ENCODE assay signal across 8 cellular contexts in the genomic region with DNA sequence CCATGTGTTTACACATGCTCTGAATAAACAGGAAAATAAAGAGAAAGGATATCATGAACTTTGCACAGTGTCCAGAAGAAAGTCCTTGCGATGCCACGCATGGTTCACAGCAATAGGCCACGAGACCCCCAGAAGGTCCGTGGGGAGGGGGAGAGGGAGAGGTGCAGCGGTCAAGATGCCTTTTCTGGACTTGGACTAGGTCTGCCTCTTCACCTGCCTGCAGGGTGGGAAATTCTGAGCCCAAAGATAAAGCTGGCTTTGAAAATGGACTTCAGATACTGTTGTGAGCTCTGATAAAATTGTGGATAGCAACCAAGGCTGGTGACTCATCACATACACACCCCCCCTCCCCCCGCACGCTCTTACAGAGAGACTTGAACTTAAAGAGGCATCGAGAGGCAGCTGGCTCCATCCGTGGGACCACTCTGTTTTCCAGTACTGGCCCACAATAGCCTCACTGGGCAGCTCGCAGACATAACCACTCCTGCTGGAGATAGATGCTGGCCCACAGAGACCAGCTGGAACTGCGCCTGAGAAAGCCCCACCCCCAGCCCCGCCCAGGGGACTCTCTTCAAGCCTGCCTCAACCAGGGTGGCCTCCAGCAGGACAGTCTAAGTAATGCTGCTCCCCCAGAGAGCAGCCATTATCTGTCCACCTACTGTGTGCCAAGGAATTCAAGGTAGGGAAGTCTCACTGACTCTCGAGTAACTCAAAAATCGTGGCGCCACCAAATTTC. TPM values are rescaled to one million over a fixed set of nuclear protein-coding genes. Genes with fewer than 3 reads are reported as not detected.
DNase-seq lines count a peak whose midpoint lies in the region; ATAC-seq, FAIRE-seq and TF ChIP-seq lines count a peak whose summit lies in the region.

No MANE protein-coding gene starts in this region.

- peak overlapping the region; percentile 73 for H2AFZ ChIP-seq in K562 (ENCODE audit: low read depth, low read length)

- H3K27ac Mint-ChIP-seq in immature natural killer cell, result no peak overlapping the region

- 0 out of 2 replicates have a peak, but pooled peaks cover 2% of the 10 kb centered on the region for H3K9me3 ChIP-seq in K562 (replicated peaks; ENCODE audit: control insufficient read depth, insufficient read depth, low read depth, low read length)

- H4K20me1 ChIP-seq in K562 (replicated peaks; ENCODE audit: control insufficient read depth, insufficient read depth, low read length), result peaks cover 6% of the 10 kb centered on the region

- peak; percentile 6; the same call in 1 of the 2 replicates for TF ChIP-seq EP300 in K562 (IDR thresholded peaks at IDR 0.05; ENCODE audit: low read length)

- 10% methylated on average over 15 of the region's 15 CpGs for WGBS in K562 (ENCODE audit: insufficient coverage, low coverage, missing lambda C conversion rate)

- H3K4me3 ChIP-seq in K562, result 0 out of 2 replicates have a peak overlapping the region, but pooled peaks have one; percentile 5

- H3K4me3 Mint-ChIP-seq in immature natural killer cell, result peak overlapping the region; percentile 40 to 82 (median 57)

- H3K9me1 ChIP-seq in K562 (ENCODE audit: control insufficient read depth, insufficient read depth, low read length), result no peaks in the 10 kb centered on the region

- H3K27me3 Mint-ChIP-seq in immature natural killer cell (ENCODE audit: low read depth in 3 of 3), result peaks cover 19 to 32% (median 29%) of the 10 kb centered on the region in 3 donors

- no peak for TF ChIP-seq RAD21 in K562 (CRISPR knock-in tag; conservative IDR thresholded peaks at IDR 0.05 in 1 of 2, IDR thresholded peaks at IDR 0.05 in 1 of 2)

- H3K4me2 ChIP-seq in K562 (ENCODE audit: insufficient read depth, low read length), result peak overlapping the region; percentile 67

- no peak for TF ChIP-seq POLR2A in K562 (conservative IDR thresholded peaks at IDR 0.05)

- peak in 1 of 3 experiments; percentile 34; a peak in 2 of 6 replicates for TF ChIP-seq CTCF in K562 (IDR thresholded peaks at IDR 0.05 in 2 of 3, conservative IDR thresholded peaks at IDR 0.05 in 1 of 3; ENCODE audit: insufficient read depth in 2 of 3, low read depth in 1 of 3, low read length in 3 of 3)

- POLR2A ChIA-PET in K562 (lab: Yijun Ruan, JAX), result interaction anchor here (2.2 kb wide), 1 partner anchor 10 kb away, joined by 11 read pairs; no protein-coding TSS in a partner anchor

- peaks cover 20 to 25% of the 10 kb centered on the region in 2 experiments for H3K27me3 ChIP-seq in K562 (ENCODE audit: control insufficient read depth in 2 of 2, insufficient read depth in 2 of 2, low read length in 2 of 2)

- H3K79me2 ChIP-seq in K562 (ENCODE audit: control insufficient read depth, insufficient read depth, low read length), result no peaks in the 10 kb centered on the region

- in situ Hi-C loops in K562 (cut with MboI), result no loop called here

- CTCF ChIA-PET in K562 (lab: Yijun Ruan, JAX; ENCODE audit: low intra/inter-chr PET ratio), result no interaction called here

- no peaks in the 10 kb centered on the region for H3K36me3 ChIP-seq in K562 (ENCODE audit: control insufficient read depth, insufficient read depth, low read length)

- ATAC-seq in K562, result peak; percentile 96
- ATAC-seq in HG03565 (IDR thresholded peaks at IDR 0.05; ENCODE audit: unreplicated experiment), result no peak
- ATAC-seq in HG02885 (IDR thresholded peaks at IDR 0.05; ENCODE audit: poor library complexity, unreplicated experiment), result no peak

- intact Hi-C loops in K562 (cut with micrococcal nuclease), result no loop called here

- H3K9me3 Mint-ChIP-seq in immature natural killer cell, result peaks cover 0 to 4% (median 0%) of the 10 kb centered on the region in 6 donors

- H3K9ac ChIP-seq in K562 (ENCODE audit: insufficient read depth in 1 of 2, low read depth in 2 of 2, low read length in 2 of 2), result 0 out of 4 replicates have a peak overlapping the region, but pooled peaks of 1 of the 2 experiments have one; percentile 4

- FAIRE-seq in K562 (lab: Jason Lieb, UNC), result peak; percentile 89

- H3K27ac ChIP-seq in K562 (ENCODE audit: extremely low read depth, low read depth, low read length), result 0 out of 3 replicates have a peak overlapping the region, but pooled peaks have one; percentile 34

- BruUV-seq in K562 (replicated peaks; lab: Mats Ljungman, UMichigan), result no TSS peak

- peaks cover 29 to 35% of the 10 kb centered on the region in 2 donors for H3K4me1 Mint-ChIP-seq in immature natural killer cell

- H3K4me1 ChIP-seq in K562 (replicated peaks in 1 of 2; ENCODE audit: control insufficient read depth in 2 of 2, insufficient read depth in 2 of 2, low read length in 2 of 2), result peaks cover 27 to 31% of the 10 kb centered on the region in 2 experiments

- peak; percentile 74 for DNase-seq in GM03348 (ENCODE audit: low spot score)
- DNase-seq in NCI-H2196 (lab: John Stamatoyannopoulos, UW; ENCODE audit: unreplicated experiment), result peak; percentile 33
- DNase-seq in K562 (ENCODE audit: extremely low read depth in 1 of 4, low spot score in 3 of 4), result peak; percentile 81 to 87 (median 85)
- DNase-seq in immature natural killer cell, result no peak
- DNase-seq in smooth muscle cell of the brain vasculature (ENCODE audit: low read depth, low spot score), result peak; percentile 64
- DNase-seq in AML-193 (lab: John Stamatoyannopoulos, UW), result no peak

- peaks cover 0 to 9% (median 0%) of the 10 kb centered on the region in 3 donors for H3K36me3 Mint-ChIP-seq in immature natural killer cell

TF ChIP-seq in K562, 482 proteins besides CTCF, POLR2A, EP300 and RAD21 (continues in another document):
- TF ChIP-seq NONO (IDR thresholded peaks at IDR 0.05; ENCODE audit: low read depth in 2 of 2, low read length in 1 of 2) (no peak), CREM (IDR thresholded peaks at IDR 0.05; ENCODE audit: low read depth) (peak; percentile 50), PHF21A (IDR thresholded peaks at IDR 0.05; ENCODE audit: borderline replicate concordance, low read depth) (no peak), ZNF311 (CRISPR knock-in tag; IDR thresholded peaks at IDR 0.05) (no peak), GATA2 (CRISPR knock-in tag; IDR thresholded peaks at IDR 0.05) (peak; percentile 14; the same call in 1 of the 2 replicates), TRIM24 (IDR thresholded peaks at IDR 0.05) (peak in 1 of 2 experiments; percentile 63; a peak in 3 of 4 replicates), MIER1 (IDR thresholded peaks at IDR 0.05; ENCODE audit: low read depth) (no peak), U2AF1 (optimal IDR thresholded peaks at IDR 0.05; ENCODE audit: low read depth, low read length) (no peak), ETS2 (tag; IDR thresholded peaks at IDR 0.05; ENCODE audit: borderline replicate concordance, poor library complexity, severe bottlenecking) (no peak), MAFF (IDR thresholded peaks at IDR 0.05; ENCODE audit: low read length) (peak; percentile 45; the same call in 1 of the 2 replicates), POLR2AphosphoS2 (IDR thresholded peaks at IDR 0.05; ENCODE audit: low read length) (no peak), ARID1B (IDR thresholded peaks at IDR 0.05) (peak; percentile 84), ZNF668 (CRISPR knock-in tag; IDR thresholded peaks at IDR 0.05) (no peak), EP400 (IDR thresholded peaks at IDR 0.05) (no peak), FOSL1 (tag; conservative IDR thresholded peaks at IDR 0.05) (peak; percentile 97), PHF20 (IDR thresholded peaks at IDR 0.05; ENCODE audit: partially characterized antibody) (no peak), SOX6 (IDR thresholded peaks at IDR 0.05) (peak; percentile 52; the same call in 1 of the 2 replicates)
- TF ChIP-seq, protein P1, sequence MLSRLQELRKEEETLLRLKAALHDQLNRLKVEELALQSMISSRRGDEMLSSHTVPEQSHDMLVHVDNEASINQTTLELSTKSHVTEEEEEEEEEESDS (CRISPR knock-in tag; IDR thresholded peaks at IDR 0.05), result no peak
- TF ChIP-seq, protein P2, sequence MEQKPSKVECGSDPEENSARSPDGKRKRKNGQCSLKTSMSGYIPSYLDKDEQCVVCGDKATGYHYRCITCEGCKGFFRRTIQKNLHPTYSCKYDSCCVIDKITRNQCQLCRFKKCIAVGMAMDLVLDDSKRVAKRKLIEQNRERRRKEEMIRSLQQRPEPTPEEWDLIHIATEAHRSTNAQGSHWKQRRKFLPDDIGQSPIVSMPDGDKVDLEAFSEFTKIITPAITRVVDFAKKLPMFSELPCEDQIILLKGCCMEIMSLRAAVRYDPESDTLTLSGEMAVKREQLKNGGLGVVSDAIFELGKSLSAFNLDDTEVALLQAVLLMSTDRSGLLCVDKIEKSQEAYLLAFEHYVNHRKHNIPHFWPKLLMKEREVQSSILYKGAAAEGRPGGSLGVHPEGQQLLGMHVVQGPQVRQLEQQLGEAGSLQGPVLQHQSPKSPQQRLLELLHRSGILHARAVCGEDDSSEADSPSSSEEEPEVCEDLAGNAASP (IDR thresholded peaks at IDR 0.05), result no peak

RNA-seq across cellular contexts. Expression of a gene that starts 21.2 kb away (rescaled TPM):
- 19.7 and 27.2 TPM in 2 replicates for total RNA-seq in K562 (2011; cell fraction: chromatin; rRNA removed; ENCODE audit: low replicate concordance)
- total RNA-seq in K562 (2011; cell fraction: nucleolus; rRNA removed), result 7.7 and 10.9 TPM in 2 replicates
- total RNA-seq in K562 (2011; cell fraction: nucleoplasm; rRNA removed), result 16.1 and 29.1 TPM in 2 replicates
- total RNA-seq in K562 (2014; rRNA removed) (2.5 and 3.7 TPM in 2 replicates), K562 (2014; rRNA removed; fragmentation: Illumina TruSeq; extraction: Trizol) (2.7 and 3.0 TPM in 2 replicates), K562 (2015; rRNA removed; fragmentation: Illumina TruSeq; extraction: Trizol) (2.6 and 3.3 TPM in 2 replicates), K562 (2021) (11.2 and 11.3 TPM in 2 replicates)
- polyA plus RNA-seq in K562 (2011; rRNA removed) (1.6 and 2.1 TPM in 2 replicates), K562 (2014; fragmentation: Illumina TruSeq; extraction: Trizol) (7.0 and 8.1 TPM in 2 replicates), K562 (2014; fragmentation: Nextera tagmentation; extraction: Ambion mirVana) (1 to 10 TPM; 1.9 to 4.1 TPM), K562 (2014; rRNA removed) (3.8 and 4.0 TPM in 2 replicates), immature natural killer cell (100 to 1,000 TPM in 1 of 3 donors, 10 to 100 TPM in 2; 14.5 to 101 (median 21.3) TPM)
- polyA plus RNA-seq in K562 (2011; cell fraction: cytosol; rRNA removed), result 1.00 and 1.6 TPM in 2 replicates
- polyA plus RNA-seq in K562 (2011; cell fraction: nucleus; rRNA removed), result 5.3 and 5.7 TPM in 2 replicates
- polyA plus RNA-seq in K562 (2012), result 7.2 and 8.8 TPM in 2 replicates
- polyA minus RNA-seq in K562 (2011; rRNA and poly(A)+ RNA removed), result 2.7 and 4.2 TPM in 2 replicates
- polyA minus RNA-seq in K562 (2011; cell fraction: cytosol; rRNA and poly(A)+ RNA removed), result 4.4 and 4.8 TPM in 2 replicates
- polyA minus RNA-seq in K562 (2011; cell fraction: nucleus; rRNA and poly(A)+ RNA removed), result 4.3 TPM in 2 replicates

Comparison
In these comparisons a context has a peak if more than half of its experiments do, and no peak if none do; other contexts are left out.
1. DNase-seq: peak in GM03348 (single experiment), NCI-H2196 (single experiment), K562 (4 of 4) and smooth muscle cell of the brain vasculature (single experiment); none in immature natural killer cell (0 of 3) and AML-193 (0 of 2).